ENCODE assay signal across 12 cellular contexts in the genomic region with DNA sequence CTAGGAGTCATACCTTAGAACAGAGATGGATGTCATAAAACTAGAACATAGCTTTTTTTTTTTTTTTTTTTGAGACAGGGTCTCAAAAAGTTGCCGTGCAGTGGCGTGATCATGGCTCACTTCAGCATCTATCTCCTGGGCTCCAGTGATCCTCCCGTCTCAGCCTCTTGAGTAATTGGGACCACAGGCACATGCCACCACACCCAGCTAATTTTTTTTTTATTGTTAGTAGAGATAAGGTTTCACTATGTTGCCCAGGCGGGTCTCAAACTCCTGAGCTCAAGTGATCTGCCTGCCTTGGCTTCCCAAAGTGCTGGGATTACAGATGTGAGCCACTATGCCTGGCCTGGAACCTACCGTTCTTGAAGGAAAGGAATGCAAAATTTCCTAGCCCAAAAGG. TPM values are rescaled to one million over a fixed set of nuclear protein-coding genes. Genes with fewer than 3 reads are reported as not detected.
DNase-seq lines count a peak whose midpoint lies in the region; ATAC-seq and TF ChIP-seq lines count a peak whose summit lies in the region.
"Had no signal": no experiment of that assay in that cellular context is flagged by ENCODE, and none has a peak within 500 bp of the region (broad histone marks: within the 10 kb centered on the region; RNA-seq: fewer than 3 reads in every experiment).

No MANE protein-coding gene starts in this region.

- no peaks in the 10 kb centered on the region for H3K9me3 Mint-ChIP-seq in activated T-cell treated with anti-CD3 and anti-CD28 coated beads, Interleukin-2, amount 50 U/mL, for 72 hours
- no peaks in the 10 kb centered on the region for H3K9me3 Mint-ChIP-seq in activated T-cell treated with anti-CD3 and anti-CD28 coated beads, Interleukin-2, amount 50 U/mL, for 24 hours
- no peaks in the 10 kb centered on the region for H3K9me3 Mint-ChIP-seq in activated naive CD8-positive, alpha-beta T cell treated with anti-CD3 and anti-CD28 coated beads for 36 hours
- H3K9me3 Mint-ChIP-seq: HFFc6 had no signal

- ATAC-seq in activated T-cell treated with anti-CD3 and anti-CD28 coated beads, Interleukin-2, amount 50 U/mL, for 72 hours (replicated peaks in 1 of 2): no peak
- ATAC-seq in GM21526 (IDR thresholded peaks at IDR 0.05; ENCODE audit: low FRiP score, unreplicated experiment) (peak; percentile 5), HG02870 (IDR thresholded peaks at IDR 0.05; ENCODE audit: unreplicated experiment) (peak; percentile 10)

- no peak overlapping the region for H3K4me3 ChIP-seq in neutrophil (ENCODE audit: low read depth in 1 of 2, low read length in 1 of 2)

- no peaks in the 10 kb centered on the region for H3K9me3 ChIP-seq in neutrophil

- no peaks in the 10 kb centered on the region for H3K36me3 ChIP-seq in neutrophil

- H3K4me1 ChIP-seq in neutrophil (ENCODE audit: control insufficient read depth in 1 of 2, insufficient read depth in 1 of 2, low read depth in 1 of 2, low read length in 1 of 2): peaks cover 39 to 40% of the 10 kb centered on the region in 2 experiments

- TF ChIP-seq CTCF in neutrophil (IDR thresholded peaks at IDR 0.05): no peak

- peak overlapping the region; percentile 16 to 72 for H3K4me3 Mint-ChIP-seq in activated T-cell treated with anti-CD3 and anti-CD28 coated beads, Interleukin-2, amount 50 U/mL, for 72 hours
- H3K4me3 Mint-ChIP-seq in activated T-cell treated with anti-CD3 and anti-CD28 coated beads, Interleukin-2, amount 50 U/mL, for 24 hours: no peak overlapping the region
- H3K4me3 Mint-ChIP-seq in activated naive CD8-positive, alpha-beta T cell treated with anti-CD3 and anti-CD28 coated beads for 36 hours: no peak overlapping the region
- H3K4me3 Mint-ChIP-seq: HFFc6 had no signal

- peak overlapping the region; percentile 26 for H3K27ac Mint-ChIP-seq in activated T-cell treated with anti-CD3 and anti-CD28 coated beads, Interleukin-2, amount 50 U/mL, for 72 hours
- H3K27ac Mint-ChIP-seq in activated T-cell treated with anti-CD3 and anti-CD28 coated beads, Interleukin-2, amount 50 U/mL, for 24 hours: no peak overlapping the region
- H3K27ac Mint-ChIP-seq in activated naive CD8-positive, alpha-beta T cell treated with anti-CD3 and anti-CD28 coated beads for 36 hours: no peak overlapping the region
- H3K27ac Mint-ChIP-seq: HFFc6 had no signal

- H3K36me3 Mint-ChIP-seq in activated T-cell treated with anti-CD3 and anti-CD28 coated beads, Interleukin-2, amount 50 U/mL, for 72 hours (ENCODE audit: insufficient read depth in 2 of 2): peaks cover 0 to 3% of the 10 kb centered on the region in 2 donors
- H3K36me3 Mint-ChIP-seq in activated T-cell treated with anti-CD3 and anti-CD28 coated beads, Interleukin-2, amount 50 U/mL, for 24 hours (ENCODE audit: low read depth): no peaks in the 10 kb centered on the region
- H3K36me3 Mint-ChIP-seq in activated naive CD8-positive, alpha-beta T cell treated with anti-CD3 and anti-CD28 coated beads for 36 hours: no peaks in the 10 kb centered on the region

- H3K27ac ChIP-seq in neutrophil: peak overlapping the region; percentile 92

- H3K27me3 ChIP-seq in neutrophil: no peaks in the 10 kb centered on the region

- no peak for DNase-seq in activated T-cell treated with anti-CD3 and anti-CD28 coated beads, Interleukin-2, amount 50 U/mL, for 72 hours
- no peak for DNase-seq in activated T-cell treated with anti-CD3 and anti-CD28 coated beads, Interleukin-2, amount 50 U/mL, for 24 hours
- no peak for DNase-seq in activated naive CD8-positive, alpha-beta T cell treated with anti-CD3 and anti-CD28 coated beads for 36 hours
- DNase-seq in NCI-H510A treated with DMSO at 0.1 percent for 48 hours (lab: John Stamatoyannopoulos, UW) (no peak), iPS-NIHi11 (ENCODE audit: low spot score) (no peak)
- DNase-seq: 8988T, NCI-H2081 treated with DMSO at 0.1 percent for 48 hours, NCI-H446 treated with DMSO at 0.1 percent for 48 hours had no signal

- peaks cover 6% of the 10 kb centered on the region for H3K27me3 Mint-ChIP-seq in activated T-cell treated with anti-CD3 and anti-CD28 coated beads, Interleukin-2, amount 50 U/mL, for 72 hours (ENCODE audit: low read depth)
- H3K27me3 Mint-ChIP-seq in activated T-cell treated with anti-CD3 and anti-CD28 coated beads, Interleukin-2, amount 50 U/mL, for 24 hours: peaks cover 3% of the 10 kb centered on the region
- H3K27me3 Mint-ChIP-seq in activated naive CD8-positive, alpha-beta T cell treated with anti-CD3 and anti-CD28 coated beads for 36 hours: no peaks in the 10 kb centered on the region

- peaks cover 21% of the 10 kb centered on the region for H3K4me1 Mint-ChIP-seq in activated T-cell treated with anti-CD3 and anti-CD28 coated beads, Interleukin-2, amount 50 U/mL, for 72 hours (ENCODE audit: low read depth)
- peaks cover 16% of the 10 kb centered on the region for H3K4me1 Mint-ChIP-seq in activated T-cell treated with anti-CD3 and anti-CD28 coated beads, Interleukin-2, amount 50 U/mL, for 24 hours (ENCODE audit: low read depth)
- H3K4me1 Mint-ChIP-seq in activated naive CD8-positive, alpha-beta T cell treated with anti-CD3 and anti-CD28 coated beads for 36 hours: no peaks in the 10 kb centered on the region

RNA-seq across cellular contexts. Expression of a gene that starts 8.8 kb away (rescaled TPM):
- 10 to 100 TPM; 27.6 to 30.9 TPM for total RNA-seq in activated T-cell treated with anti-CD3 and anti-CD28 coated beads, Interleukin-2, amount 50 U/mL, for 72 hours
- 10 to 100 TPM; 25.4 to 29.0 TPM for total RNA-seq in activated naive CD8-positive, alpha-beta T cell treated with anti-CD3 and anti-CD28 coated beads for 36 hours

Comparison
In these comparisons a context has a peak if more than half of its experiments do, and no peak if none do; other contexts are left out.
1. H3K4me3 Mint-ChIP-seq: peak in activated T-cell treated with anti-CD3 and anti-CD28 coated beads, Interleukin-2, amount 50 U/mL, for 72 hours (2 of 2); none in activated T-cell treated with anti-CD3 and anti-CD28 coated beads, Interleukin-2, amount 50 U/mL, for 24 hours (single experiment) and activated naive CD8-positive, alpha-beta T cell treated with anti-CD3 and anti-CD28 coated beads for 36 hours (single experiment).
2. ATAC-seq: peak in GM21526 (single experiment) and HG02870 (single experiment); none in activated T-cell treated with anti-CD3 and anti-CD28 coated beads, Interleukin-2, amount 50 U/mL, for 72 hours (0 of 2).